In the genomic region with DNA sequence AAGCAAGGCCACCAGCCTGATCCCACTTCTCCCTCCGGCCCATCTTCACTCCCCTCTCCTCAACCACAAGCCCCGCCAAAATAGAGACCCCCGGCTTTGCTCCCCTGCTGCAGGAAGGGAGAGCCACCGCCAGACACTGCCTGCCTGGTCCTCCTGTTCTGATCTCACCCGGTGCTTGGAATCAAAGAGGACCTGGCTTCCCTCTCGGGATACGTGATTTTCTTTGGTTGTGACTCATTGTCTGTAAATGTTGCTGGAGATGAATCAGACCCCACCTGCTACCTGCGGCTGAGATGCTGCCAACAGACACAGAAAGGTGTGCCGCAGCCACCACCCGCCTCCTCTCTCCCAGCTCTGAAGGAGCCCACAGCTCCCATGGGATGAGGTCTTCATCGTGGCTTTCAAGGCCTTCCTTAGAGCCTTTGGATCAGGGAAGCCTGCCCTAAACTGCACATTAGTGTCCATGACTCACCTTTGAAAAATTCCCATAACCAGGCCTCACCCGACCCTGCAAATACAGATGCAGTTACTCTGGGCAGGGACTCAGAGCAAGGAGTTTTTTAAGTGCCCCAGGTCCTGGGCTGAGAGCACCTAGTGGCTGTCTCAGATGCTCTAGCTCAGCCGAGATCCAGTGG, we compare ENCODE assay signal across 10 cellular contexts.
DNase-seq lines count a peak whose midpoint lies in the region; ATAC-seq, FAIRE-seq and TF ChIP-seq lines count a peak whose summit lies in the region.
"Had no signal": no experiment of that assay in that cellular context is flagged by ENCODE, and none has a peak within 500 bp of the region (broad histone marks: within the 10 kb centered on the region; RNA-seq: fewer than 3 reads in every experiment).

No MANE protein-coding gene starts in this region.

- intact Hi-C loops in kidney (cut with DNase I), result no loop called here

- H3K9me3 ChIP-seq in kidney (ENCODE audit: control insufficient read depth in 1 of 2, low read length in 2 of 2), result no peaks in the 10 kb centered on the region

- H3K9me3 Mint-ChIP-seq in effector memory CD8-positive, alpha-beta T cell, result no peaks in the 10 kb centered on the region
- H3K9me3 Mint-ChIP-seq: CD4-positive, alpha-beta memory T cell; T-helper 1 cell treated with Interleukin-12 subunit alpha and Interleukin-12 subunit beta and Interleukin-4 antibody, amounts not matched to agents 30 μg/mL and 1 μg/mL, for 36 hours had no signal

- TF ChIP-seq CTCF in VCaP (conservative IDR thresholded peaks at IDR 0.05), result no peak
- no peak for TF ChIP-seq CTCF in kidney (IDR thresholded peaks at IDR 0.05; ENCODE audit: borderline replicate concordance, extremely low read depth, insufficient read depth)

- no peak overlapping the region for H3K27ac Mint-ChIP-seq in effector memory CD8-positive, alpha-beta T cell
- H3K27ac Mint-ChIP-seq: CD4-positive, alpha-beta memory T cell; T-helper 1 cell treated with Interleukin-12 subunit alpha and Interleukin-12 subunit beta and Interleukin-4 antibody, amounts not matched to agents 30 μg/mL and 1 μg/mL, for 36 hours had no signal

- H3K27ac ChIP-seq in VCaP (peak overlapping the region; percentile 91), kidney (ENCODE audit: low read depth in 2 of 2, low read length in 2 of 2) (no peak overlapping the region), urinary bladder (ENCODE audit: low read depth) (peak overlapping the region; percentile 41)

- DNase-seq in NCI-H2171 treated with DMSO at 0.1 percent for 48 hours (lab: John Stamatoyannopoulos, UW) (peak; percentile 27), NCI-H2171 (lab: John Stamatoyannopoulos, UW) (no peak), kidney (peak; percentile 85), globus pallidus (ENCODE audit: low spot score) (no peak)
- DNase-seq in effector memory CD8-positive, alpha-beta T cell, result no peak
- DNase-seq: CD4-positive, alpha-beta memory T cell had no signal

- no peak overlapping the region for H3K9ac ChIP-seq in kidney (ENCODE audit: low read length in 2 of 2)

- H3K27me3 Mint-ChIP-seq in effector memory CD8-positive, alpha-beta T cell, result peaks cover 12 to 28% of the 10 kb centered on the region in 2 donors

- no peak overlapping the region for H3K4me3 Mint-ChIP-seq in effector memory CD8-positive, alpha-beta T cell
- H3K4me3 Mint-ChIP-seq: CD4-positive, alpha-beta memory T cell; T-helper 1 cell treated with Interleukin-12 subunit alpha and Interleukin-12 subunit beta and Interleukin-4 antibody, amounts not matched to agents 30 μg/mL and 1 μg/mL, for 36 hours had no signal

- WGBS in urinary bladder, result 63% methylated on average over 13 of the region's 13 CpGs

- ATAC-seq in effector memory CD8-positive, alpha-beta T cell (replicated peaks), result no peak
- no peak for ATAC-seq in HG02571 (IDR thresholded peaks at IDR 0.05; ENCODE audit: unreplicated experiment)

- H3K36me3 Mint-ChIP-seq in effector memory CD8-positive, alpha-beta T cell (ENCODE audit: insufficient read depth), result no peaks in the 10 kb centered on the region
- H3K36me3 Mint-ChIP-seq: CD4-positive, alpha-beta memory T cell had no signal

- no peak for FAIRE-seq in kidney (lab: Jason Lieb, UNC)

- H3K4me3 ChIP-seq in kidney (ENCODE audit: low read length in 2 of 2) (no peak overlapping the region), urinary bladder (ENCODE audit: low read depth, low read length) (no peak overlapping the region)

- H3K36me3 ChIP-seq in kidney (ENCODE audit: control insufficient read depth in 1 of 2, insufficient read depth in 2 of 2, low read length in 2 of 2) (no peaks in the 10 kb centered on the region), urinary bladder (ENCODE audit: insufficient read depth) (no peaks in the 10 kb centered on the region)

- H3K4me1 ChIP-seq in kidney (ENCODE audit: control insufficient read depth in 1 of 2, insufficient read depth in 1 of 2, low read depth in 1 of 2, low read length in 2 of 2) (peaks cover 0 to 14% of the 10 kb centered on the region in 2 donors), urinary bladder (ENCODE audit: insufficient read depth) (peaks cover 4% of the 10 kb centered on the region)

- peaks cover 0 to 3% of the 10 kb centered on the region in 2 donors for H3K4me1 Mint-ChIP-seq in effector memory CD8-positive, alpha-beta T cell (ENCODE audit: low read depth in 2 of 2)

Comparison
In these comparisons a context has a peak if more than half of its experiments do, and no peak if none do; other contexts are left out.
1. DNase-seq: peak in NCI-H2171 treated with DMSO at 0.1 percent for 48 hours (single experiment) and kidney (single experiment); none in NCI-H2171 (single experiment), effector memory CD8-positive, alpha-beta T cell (0 of 3) and globus pallidus (single experiment).
2. H3K27ac ChIP-seq: peak in VCaP (single experiment) and urinary bladder (single experiment); none in kidney (0 of 2).